Comparison of ENCODE assay signal across 12 cellular contexts in genomic region chr16:176006-176405, GRCh38. TPM values are rescaled to one million over a fixed set of nuclear protein-coding genes. Genes with fewer than 3 reads are reported as not detected.
"Had no signal": no experiment of that assay in that cellular context is flagged by ENCODE, and none has a peak within 500 bp of the region (broad histone marks: within the 10 kb centered on the region; RNA-seq: fewer than 3 reads in every experiment).

No MANE protein-coding gene starts in this region.

RNA-seq across cellular contexts. Expression of gene HBA1, which starts 0.5 kb away (rescaled TPM):
- total RNA-seq: activated CD4-positive, alpha-beta T cell treated with anti-CD3 and anti-CD28 coated beads, Interleukin-2, amount 10 ng/mL, durations not matched to agents 24 days and 14 days; activated CD8-positive, alpha-beta memory T cell treated with anti-CD3 and anti-CD28 coated beads, Interleukin-2, amount 10 ng/mL, durations not matched to agents 7 days and 5 days; activated naive CD8-positive, alpha-beta T cell treated with anti-CD3 and anti-CD28 coated beads for 36 hours; activated T-helper 17 cell treated with anti-CD3 and anti-CD28 coated beads, Interleukin-2, amount 50 U/mL, for 72 hours; bronchial epithelial cell; Peyer's patch; SJCRH30; T-helper 1 cell treated with Interleukin-12 subunit alpha and Interleukin-12 subunit beta and Interleukin-4 antibody, amounts not matched to agents 30 ng/mL and 1 ng/mL, for 36 hours had no signal
- polyA plus RNA-seq: SK-N-SH had no signal

RNA-seq across cellular contexts. Expression of gene HBA2, which starts 3.3 kb away (rescaled TPM):
- total RNA-seq: activated CD4-positive, alpha-beta T cell treated with anti-CD3 and anti-CD28 coated beads, Interleukin-2, amount 10 ng/mL, durations not matched to agents 24 days and 14 days; activated CD8-positive, alpha-beta memory T cell treated with anti-CD3 and anti-CD28 coated beads, Interleukin-2, amount 10 ng/mL, durations not matched to agents 7 days and 5 days; activated naive CD8-positive, alpha-beta T cell treated with anti-CD3 and anti-CD28 coated beads for 36 hours; activated T-helper 17 cell treated with anti-CD3 and anti-CD28 coated beads, Interleukin-2, amount 50 U/mL, for 72 hours; bronchial epithelial cell; SJCRH30; T-helper 1 cell treated with Interleukin-12 subunit alpha and Interleukin-12 subunit beta and Interleukin-4 antibody, amounts not matched to agents 30 ng/mL and 1 ng/mL, for 36 hours had no signal
- polyA plus RNA-seq: SK-N-SH had no signal

RNA-seq across cellular contexts. Expression of gene HBQ1, which starts 4.3 kb away (rescaled TPM):
- total RNA-seq: activated B cell treated with CpG ODN at 0.5 μM for 24 hours; activated CD8-positive, alpha-beta memory T cell treated with anti-CD3 and anti-CD28 coated beads, Interleukin-2, amount 10 ng/mL, durations not matched to agents 7 days and 5 days; activated T-helper 17 cell treated with anti-CD3 and anti-CD28 coated beads, Interleukin-2, amount 50 U/mL, for 72 hours; aorta; bronchial epithelial cell; Peyer's patch; Right ventricle myocardium superior; SJCRH30; T-helper 1 cell treated with Interleukin-12 subunit alpha and Interleukin-12 subunit beta and Interleukin-4 antibody, amounts not matched to agents 30 ng/mL and 1 ng/mL, for 36 hours had no signal
- polyA plus RNA-seq: aorta had no signal

RNA-seq across cellular contexts. Expression of gene HBM, which starts 10.2 kb away (rescaled TPM):
- total RNA-seq: activated B cell treated with CpG ODN at 0.5 μM for 24 hours; activated CD4-positive, alpha-beta T cell treated with anti-CD3 and anti-CD28 coated beads, Interleukin-2, amount 10 ng/mL, durations not matched to agents 24 days and 14 days; activated CD8-positive, alpha-beta memory T cell treated with anti-CD3 and anti-CD28 coated beads, Interleukin-2, amount 10 ng/mL, durations not matched to agents 7 days and 5 days; activated naive CD8-positive, alpha-beta T cell treated with anti-CD3 and anti-CD28 coated beads for 36 hours; activated T-helper 17 cell treated with anti-CD3 and anti-CD28 coated beads, Interleukin-2, amount 50 U/mL, for 72 hours; bronchial epithelial cell; Peyer's patch; Right ventricle myocardium superior; SJCRH30; T-helper 1 cell treated with Interleukin-12 subunit alpha and Interleukin-12 subunit beta and Interleukin-4 antibody, amounts not matched to agents 30 ng/mL and 1 ng/mL, for 36 hours had no signal
- polyA plus RNA-seq: aorta, SK-N-SH had no signal

RNA-seq across cellular contexts. Expression of gene HBZ, which starts 23.6 kb away (rescaled TPM):
- total RNA-seq: activated B cell treated with CpG ODN at 0.5 μM for 24 hours; activated CD4-positive, alpha-beta T cell treated with anti-CD3 and anti-CD28 coated beads, Interleukin-2, amount 10 ng/mL, durations not matched to agents 24 days and 14 days; activated CD8-positive, alpha-beta memory T cell treated with anti-CD3 and anti-CD28 coated beads, Interleukin-2, amount 10 ng/mL, durations not matched to agents 7 days and 5 days; activated naive CD8-positive, alpha-beta T cell treated with anti-CD3 and anti-CD28 coated beads for 36 hours; activated T-helper 17 cell treated with anti-CD3 and anti-CD28 coated beads, Interleukin-2, amount 50 U/mL, for 72 hours; aorta; bronchial epithelial cell; Peyer's patch; Right ventricle myocardium superior; SJCRH30; T-helper 1 cell treated with Interleukin-12 subunit alpha and Interleukin-12 subunit beta and Interleukin-4 antibody, amounts not matched to agents 30 ng/mL and 1 ng/mL, for 36 hours had no signal
- polyA plus RNA-seq: aorta, SK-N-SH had no signal
